In genomic region chr1:205812878-205813754, GRCh38 we compare ENCODE assay signal across 8 cellular contexts. TPM values are rescaled to one million over a fixed set of nuclear protein-coding genes. Genes with fewer than 3 reads are reported as not detected.
A peak's percentile ranks its signal among the peaks of the same experiment; 100 is the strongest.
DNase-seq lines count a peak whose midpoint lies in the region; ATAC-seq and TF ChIP-seq lines count a peak whose summit lies in the region.

TSS of gene SLC41A1 (minus strand) at chr1:205813198. CDS start at chr1:205810441, 2,757 bp downstream.

- H3K27me3 ChIP-seq in Karpas-422 (ENCODE audit: low read length) (no peaks in the 10 kb centered on the region), Peyer's patch (no peaks in the 10 kb centered on the region), mucosa of rectum (ENCODE audit: control insufficient read depth in 2 of 2, insufficient read depth in 2 of 2, low read length in 2 of 2) (no peaks in the 10 kb centered on the region)

- no peaks in the 10 kb centered on the region for H3K9me3 ChIP-seq in Karpas-422 (ENCODE audit: low read length)
- no peaks in the 10 kb centered on the region for H3K9me3 ChIP-seq in Peyer's patch
- no peaks in the 10 kb centered on the region for H3K9me3 ChIP-seq in mucosa of rectum (ENCODE audit: control insufficient read depth in 2 of 2, low read length in 2 of 2)

- H3K27ac Mint-ChIP-seq in activated T-cell treated with anti-CD3 and anti-CD28 coated beads, Interleukin-2, amount 50 U/mL, for 24 hours = peak within 1 kb of the TSS; percentile 94

- peaks cover 44% of the 10 kb centered on the region for H3K36me3 Mint-ChIP-seq in activated T-cell treated with anti-CD3 and anti-CD28 coated beads, Interleukin-2, amount 50 U/mL, for 24 hours (ENCODE audit: low read depth)

- ATAC-seq in GM21737 (IDR thresholded peaks at IDR 0.05; ENCODE audit: unreplicated experiment) = peak; percentile 85

- H3K79me2 ChIP-seq in Karpas-422 (ENCODE audit: low read length) = no peaks in the 10 kb centered on the region

- H3K4me3 Mint-ChIP-seq in activated T-cell treated with anti-CD3 and anti-CD28 coated beads, Interleukin-2, amount 50 U/mL, for 24 hours = peak within 1 kb of the TSS; percentile 92

- H3K36me3 ChIP-seq in Karpas-422 (ENCODE audit: insufficient read depth, low read length) (no peaks in the 10 kb centered on the region), Peyer's patch (no peaks in the 10 kb centered on the region), mucosa of rectum (ENCODE audit: control insufficient read depth in 2 of 2, insufficient read depth in 2 of 2, low read length in 2 of 2) (no peaks in the 10 kb centered on the region)

- H3K4me3 ChIP-seq in Karpas-422 (ENCODE audit: low read length) (peak within 1 kb of the TSS; percentile 71), Peyer's patch (peak within 1 kb of the TSS; percentile 76 to 98 (median 84)), epithelial cell of proximal tubule (ENCODE audit: low read depth, low read length) (peak within 1 kb of the TSS; percentile 90), mucosa of rectum (ENCODE audit: low read length in 2 of 2) (peak within 1 kb of the TSS; percentile 78 to 83)

- H4K20me1 ChIP-seq in Karpas-422 (ENCODE audit: insufficient read depth, low read depth, low read length) = peaks cover 12% of the 10 kb centered on the region; the same call in 1 of the 2 replicates

- DNase-seq in DMS 273 (lab: John Stamatoyannopoulos, UW; ENCODE audit: unreplicated experiment) (peak; percentile 96), Karpas-422 (peak; percentile 95), Peyer's patch (peak; percentile 92 to 97 (median 96)), epithelial cell of proximal tubule (ENCODE audit: low read depth) (no peak)
- peak; percentile 93 for DNase-seq in activated T-cell treated with anti-CD3 and anti-CD28 coated beads, Interleukin-2, amount 50 U/mL, for 24 hours
- DNase-seq in stimulated activated CD8-positive, alpha-beta memory T cell treated with anti-CD3 and anti-CD28 coated beads, Interleukin-4, amount 100 ng/mL, for 4 hours (ENCODE audit: low read depth in 2 of 2, low spot score in 1 of 2) = peak; percentile 78 to 87

- peak; percentile 23 to 29 for TF ChIP-seq POLR2A in Peyer's patch (IDR thresholded peaks at IDR 0.05)

- H3K4me1 ChIP-seq in Karpas-422 (ENCODE audit: low read length) = peaks cover 21% of the 10 kb centered on the region
- H3K4me1 ChIP-seq in Peyer's patch = peaks cover 0 to 29% (median 4%) of the 10 kb centered on the region in 4 donors
- H3K4me1 ChIP-seq in mucosa of rectum (ENCODE audit: control insufficient read depth in 2 of 2, insufficient read depth in 2 of 2, low read length in 2 of 2) = peaks cover 6 to 16% of the 10 kb centered on the region in 2 donors

- H3K4me1 Mint-ChIP-seq in activated T-cell treated with anti-CD3 and anti-CD28 coated beads, Interleukin-2, amount 50 U/mL, for 24 hours (ENCODE audit: low read depth) = peaks cover 52% of the 10 kb centered on the region

- H3K9ac ChIP-seq in Karpas-422 (ENCODE audit: low read length) (peak within 1 kb of the TSS; percentile 79), mucosa of rectum (ENCODE audit: low read depth in 1 of 2, low read length in 2 of 2) (peak within 1 kb of the TSS; percentile 76)

- H3K27ac ChIP-seq in Karpas-422 (ENCODE audit: low read length) = no peak within 1 kb of the TSS
- peak within 1 kb of the TSS; percentile 70 to 88 (median 82) for H3K27ac ChIP-seq in Peyer's patch
- H3K27ac ChIP-seq in mucosa of rectum (ENCODE audit: low read depth in 2 of 2, low read length in 2 of 2) = peak within 1 kb of the TSS; percentile 64 to 65

- H3K4me2 ChIP-seq in Karpas-422 (ENCODE audit: low read depth, low read length, poor library complexity, severe bottlenecking) = peak within 1 kb of the TSS; percentile 85

- H3K9me2 ChIP-seq in Karpas-422 (replicated peaks; ENCODE audit: insufficient read depth, low read length) = no peaks in the 10 kb centered on the region

- no peaks in the 10 kb centered on the region for H3K9me3 Mint-ChIP-seq in activated T-cell treated with anti-CD3 and anti-CD28 coated beads, Interleukin-2, amount 50 U/mL, for 24 hours

- TF ChIP-seq CTCF in Peyer's patch (IDR thresholded peaks at IDR 0.05) (no peak), epithelial cell of proximal tubule (conservative IDR thresholded peaks at IDR 0.05; ENCODE audit: low read depth, low read length) (no peak)

- H3K27me3 Mint-ChIP-seq in activated T-cell treated with anti-CD3 and anti-CD28 coated beads, Interleukin-2, amount 50 U/mL, for 24 hours = no peaks in the 10 kb centered on the region

- peak within 1 kb of the TSS; percentile 85 for H2AFZ ChIP-seq in Karpas-422 (ENCODE audit: low read length)

RNA-seq across cellular contexts. Expression of gene SLC41A1, which starts in this region (rescaled TPM):
- 5.1 and 8.7 TPM in 2 replicates for total RNA-seq in Karpas-422 (2014; rRNA removed; shearing (Covaris generic); ENCODE audit: low replicate concordance)
- total RNA-seq in Peyer's patch (10 to 100 TPM in 1 of 4 donors, 1 to 10 TPM in 3; 4.0 to 21.5 (median 6.8) TPM), epithelial cell of proximal tubule (10.9 and 14.0 TPM in 2 replicates)
